9 cellular contexts compared by ENCODE assay signal in genomic region chr17:7626307-7626706, GRCh38. TPM values are rescaled to one million over a fixed set of nuclear protein-coding genes. Genes with fewer than 3 reads are reported as not detected.
DNase-seq lines count a peak whose midpoint lies in the region; ATAC-seq, FAIRE-seq and TF ChIP-seq lines count a peak whose summit lies in the region.
"Had no signal": no experiment of that assay in that cellular context is flagged by ENCODE, and none has a peak within 500 bp of the region (broad histone marks: within the 10 kb centered on the region; RNA-seq: fewer than 3 reads in every experiment).

No MANE protein-coding gene starts in this region.

- H3K36me3 Mint-ChIP-seq in activated T-cell treated with anti-CD3 and anti-CD28 coated beads, Interleukin-2, amount 50 U/mL, for 24 hours (ENCODE audit: low read depth), result peaks cover 3% of the 10 kb centered on the region
- no peaks in the 10 kb centered on the region for H3K36me3 Mint-ChIP-seq in activated naive CD8-positive, alpha-beta T cell treated with anti-CD3 and anti-CD28 coated beads for 36 hours

- peak overlapping the region; percentile 85 for H3K4me3 Mint-ChIP-seq in activated T-cell treated with anti-CD3 and anti-CD28 coated beads, Interleukin-2, amount 50 U/mL, for 24 hours
- H3K4me3 Mint-ChIP-seq in activated naive CD8-positive, alpha-beta T cell treated with anti-CD3 and anti-CD28 coated beads for 36 hours, result peak overlapping the region; percentile 92
- H3K4me3 Mint-ChIP-seq in stimulated activated naive CD8-positive, alpha-beta T cell treated with anti-CD3 and anti-CD28 coated beads, Interleukin-15, amount 100 ng/mL, for 72 hours, result peak overlapping the region; percentile 98 to 99

- FAIRE-seq in keratinocyte (lab: Jason Lieb, UNC), result no peak

- no peaks in the 10 kb centered on the region for H4K20me1 ChIP-seq in keratinocyte (ENCODE audit: control insufficient read depth, extremely low read depth, insufficient read depth, low read length)

- peaks cover 2% of the 10 kb centered on the region for H3K79me2 ChIP-seq in keratinocyte (ENCODE audit: control insufficient read depth, insufficient read depth, low read length)

- H3K27me3 Mint-ChIP-seq in activated T-cell treated with anti-CD3 and anti-CD28 coated beads, Interleukin-2, amount 50 U/mL, for 24 hours, result no peaks in the 10 kb centered on the region
- H3K27me3 Mint-ChIP-seq in activated naive CD8-positive, alpha-beta T cell treated with anti-CD3 and anti-CD28 coated beads for 36 hours, result no peaks in the 10 kb centered on the region
- H3K27me3 Mint-ChIP-seq in stimulated activated naive CD8-positive, alpha-beta T cell treated with anti-CD3 and anti-CD28 coated beads, Interleukin-15, amount 100 ng/mL, for 72 hours, result no peaks in the 10 kb centered on the region

- H3K4me1 ChIP-seq in keratinocyte (ENCODE audit: control insufficient read depth, extremely low read depth, insufficient read depth, low read length), result peaks cover 3% of the 10 kb centered on the region

- H3K27ac Mint-ChIP-seq in activated T-cell treated with anti-CD3 and anti-CD28 coated beads, Interleukin-2, amount 50 U/mL, for 24 hours, result no peak overlapping the region
- no peak overlapping the region for H3K27ac Mint-ChIP-seq in activated naive CD8-positive, alpha-beta T cell treated with anti-CD3 and anti-CD28 coated beads for 36 hours
- H3K27ac Mint-ChIP-seq in stimulated activated naive CD8-positive, alpha-beta T cell treated with anti-CD3 and anti-CD28 coated beads, Interleukin-15, amount 100 ng/mL, for 72 hours, result no peak overlapping the region

- no peaks in the 10 kb centered on the region for H3K36me3 ChIP-seq in keratinocyte (ENCODE audit: control insufficient read depth in 2 of 2, extremely low read depth in 1 of 2, insufficient read depth in 2 of 2, low read length in 2 of 2)

- H3K9ac ChIP-seq in keratinocyte (ENCODE audit: control insufficient read depth, extremely low read depth, insufficient read depth, low read length), result no peak overlapping the region

- no peaks in the 10 kb centered on the region for H3K27me3 ChIP-seq in keratinocyte (ENCODE audit: control insufficient read depth, extremely low read depth, insufficient read depth, low read length)

- H3K4me2 ChIP-seq in keratinocyte (ENCODE audit: control insufficient read depth, extremely low read depth, insufficient read depth, low read depth, low read length), result peak overlapping the region; percentile 97

- TF ChIP-seq CTCF in keratinocyte (optimal IDR thresholded peaks at IDR 0.05 in 1 of 3, IDR thresholded peaks at IDR 0.05 in 1 of 3, conservative IDR thresholded peaks at IDR 0.05 in 1 of 3; ENCODE audit: extremely low read depth in 1 of 3, insufficient read depth in 2 of 3, low read length in 3 of 3), result no peak

- H3K4me3 ChIP-seq in keratinocyte (ENCODE audit: control insufficient read depth in 2 of 3, extremely low read depth in 1 of 3, insufficient read depth in 2 of 3, low read depth in 1 of 3, low read length in 3 of 3), result no peak overlapping the region

- H3K9me3 ChIP-seq in keratinocyte (ENCODE audit: control insufficient read depth, low read depth, low read length), result no peaks in the 10 kb centered on the region

- no peak for ATAC-seq in stimulated activated naive CD8-positive, alpha-beta T cell treated with anti-CD3 and anti-CD28 coated beads, Interleukin-15, amount 100 ng/mL, for 72 hours
- ATAC-seq in HG03354 (IDR thresholded peaks at IDR 0.05; ENCODE audit: poor library complexity, severe bottlenecking, unreplicated experiment), result no peak

- no peak overlapping the region for H3K27ac ChIP-seq in keratinocyte (ENCODE audit: control insufficient read depth, insufficient read depth, low read length)

- DNase-seq in activated T-cell treated with anti-CD3 and anti-CD28 coated beads, Interleukin-2, amount 50 U/mL, for 24 hours, result no peak
- DNase-seq in activated T-cell treated with anti-CD3 and anti-CD28 coated beads for 4 hours (no peak), keratinocyte (ENCODE audit: low read depth, low spot score) (no peak), A172 (ENCODE audit: low spot score) (no peak), SW 1271 (lab: John Stamatoyannopoulos, UW) (no peak)
- DNase-seq in activated naive CD8-positive, alpha-beta T cell treated with anti-CD3 and anti-CD28 coated beads for 36 hours, result no peak
- DNase-seq in stimulated activated naive CD8-positive, alpha-beta T cell treated with anti-CD3 and anti-CD28 coated beads, Interleukin-15, amount 100 ng/mL, for 72 hours, result no peak
- DNase-seq: amniotic stem cell had no signal

- no peaks in the 10 kb centered on the region for H3K9me1 ChIP-seq in keratinocyte (ENCODE audit: control insufficient read depth, extremely low read depth, insufficient read depth, low read length)

- peaks cover 13% of the 10 kb centered on the region for H3K4me1 Mint-ChIP-seq in activated T-cell treated with anti-CD3 and anti-CD28 coated beads, Interleukin-2, amount 50 U/mL, for 24 hours (ENCODE audit: low read depth)
- H3K4me1 Mint-ChIP-seq in activated naive CD8-positive, alpha-beta T cell treated with anti-CD3 and anti-CD28 coated beads for 36 hours, result peaks cover 13% of the 10 kb centered on the region
- peaks cover 16% of the 10 kb centered on the region for H3K4me1 Mint-ChIP-seq in stimulated activated naive CD8-positive, alpha-beta T cell treated with anti-CD3 and anti-CD28 coated beads, Interleukin-15, amount 100 ng/mL, for 72 hours

- no peaks in the 10 kb centered on the region for H3K9me3 Mint-ChIP-seq in activated T-cell treated with anti-CD3 and anti-CD28 coated beads, Interleukin-2, amount 50 U/mL, for 24 hours
- H3K9me3 Mint-ChIP-seq in activated naive CD8-positive, alpha-beta T cell treated with anti-CD3 and anti-CD28 coated beads for 36 hours, result no peaks in the 10 kb centered on the region
- no peaks in the 10 kb centered on the region for H3K9me3 Mint-ChIP-seq in stimulated activated naive CD8-positive, alpha-beta T cell treated with anti-CD3 and anti-CD28 coated beads, Interleukin-15, amount 100 ng/mL, for 72 hours

- dilution Hi-C loops in keratinocyte (cut with MboI; ENCODE audit: extremely low pct_ligation_motif_present, low sequenced_read_pairs), result no loop called here

- no peak overlapping the region for H2AFZ ChIP-seq in keratinocyte (ENCODE audit: control insufficient read depth, low read length)

RNA-seq across cellular contexts. Expression of gene SAT2, which starts 1.3 kb away (rescaled TPM):
- total RNA-seq in activated naive CD8-positive, alpha-beta T cell treated with anti-CD3 and anti-CD28 coated beads for 36 hours, result 10 to 100 TPM; 15.4 to 15.5 TPM
- polyA plus RNA-seq in keratinocyte, result 23.5 to 26.9 TPM (median 25.8 TPM) in 3 replicates
- polyA plus RNA-seq in keratinocyte (2011; ENCODE audit: low read depth), result 43.2 TPM
- 20.9 and 25.2 TPM in 2 replicates for polyA plus RNA-seq in keratinocyte (2011; cell fraction: cytosol; rRNA removed)
- polyA plus RNA-seq in keratinocyte (2011; cell fraction: nucleus; rRNA removed), result 37.4 and 39.0 TPM in 2 replicates
- polyA plus RNA-seq in keratinocyte (2012; ENCODE audit: low replicate concordance), result 41.1 and 68.2 TPM in 2 replicates
- polyA minus RNA-seq in keratinocyte, result 6.8 to 8.1 TPM (median 7.4 TPM) in 3 replicates
- 7.1 TPM for polyA minus RNA-seq in keratinocyte (2011; cell fraction: cytosol; rRNA and poly(A)+ RNA removed)
- polyA minus RNA-seq in keratinocyte (2011; cell fraction: nucleus; rRNA and poly(A)+ RNA removed), result 3.7 and 5.3 TPM in 2 replicates
- 64.0 and 77.4 TPM in 2 replicates for total RNA-seq in A172 (2014; rRNA removed; shearing (Covaris generic))

RNA-seq across cellular contexts. Expression of gene SHBG, which starts 3.6 kb away (rescaled TPM):
- total RNA-seq in activated naive CD8-positive, alpha-beta T cell treated with anti-CD3 and anti-CD28 coated beads for 36 hours, result not detected
- polyA plus RNA-seq in keratinocyte, result 0.14 to 0.44 TPM (median 0.23 TPM) in 3 replicates
- not detected for polyA plus RNA-seq in keratinocyte (2011; ENCODE audit: low read depth)
- polyA plus RNA-seq in keratinocyte (2011; cell fraction: cytosol; rRNA removed), result 0.12 and 0.17 TPM in 2 replicates
- 0.17 and 0.41 TPM in 2 replicates for polyA plus RNA-seq in keratinocyte (2011; cell fraction: nucleus; rRNA removed)
- 0.27 and 0.28 TPM in 2 replicates for polyA plus RNA-seq in keratinocyte (2012; ENCODE audit: low replicate concordance)
- polyA minus RNA-seq in keratinocyte, result not detected in 3 replicates
- polyA minus RNA-seq in keratinocyte (2011; cell fraction: cytosol; rRNA and poly(A)+ RNA removed), result not detected
- 0.63 TPM in 1 of 2 replicates, not detected in the other for polyA minus RNA-seq in keratinocyte (2011; cell fraction: nucleus; rRNA and poly(A)+ RNA removed)
- 2.8 TPM in 1 of 2 replicates, not detected in the other for total RNA-seq in A172 (2014; rRNA removed; shearing (Covaris generic))

RNA-seq across cellular contexts. Expression of gene FXR2, which starts 11.6 kb away (rescaled TPM):
- total RNA-seq in activated naive CD8-positive, alpha-beta T cell treated with anti-CD3 and anti-CD28 coated beads for 36 hours, result 10 to 100 TPM; 35.5 to 37.0 TPM
- polyA plus RNA-seq in keratinocyte, result 30.6 to 44.3 TPM (median 32.2 TPM) in 3 replicates
- 18.0 TPM for polyA plus RNA-seq in keratinocyte (2011; ENCODE audit: low read depth)
- polyA plus RNA-seq in keratinocyte (2011; cell fraction: cytosol; rRNA removed), result 30.5 and 40.9 TPM in 2 replicates
- polyA plus RNA-seq in keratinocyte (2011; cell fraction: nucleus; rRNA removed), result 54.7 and 71.5 TPM in 2 replicates
- polyA plus RNA-seq in keratinocyte (2012; ENCODE audit: low replicate concordance), result 27.7 and 31.6 TPM in 2 replicates
- 30.3 to 82.2 TPM (median 47.0 TPM) in 3 replicates for polyA minus RNA-seq in keratinocyte
- 51.0 TPM for polyA minus RNA-seq in keratinocyte (2011; cell fraction: cytosol; rRNA and poly(A)+ RNA removed)
- polyA minus RNA-seq in keratinocyte (2011; cell fraction: nucleus; rRNA and poly(A)+ RNA removed), result 21.5 and 22.6 TPM in 2 replicates
- total RNA-seq in A172 (2014; rRNA removed; shearing (Covaris generic)), result 61.1 and 76.5 TPM in 2 replicates

RNA-seq across cellular contexts. Expression of gene ATP1B2, which starts 24.4 kb away (rescaled TPM):
- under 1 TPM in 1 of 2 experiments, not detected in 1; 0.10 TPM for total RNA-seq in activated naive CD8-positive, alpha-beta T cell treated with anti-CD3 and anti-CD28 coated beads for 36 hours
- polyA plus RNA-seq in keratinocyte, result not detected in 3 replicates
- polyA plus RNA-seq in keratinocyte (2011; ENCODE audit: low read depth), result not detected
- polyA plus RNA-seq in keratinocyte (2011; cell fraction: cytosol; rRNA removed), result not detected in 2 replicates
- not detected in 2 replicates for polyA plus RNA-seq in keratinocyte (2011; cell fraction: nucleus; rRNA removed)
- not detected in 2 replicates for polyA plus RNA-seq in keratinocyte (2012; ENCODE audit: low replicate concordance)
- polyA minus RNA-seq in keratinocyte, result not detected in 3 replicates
- not detected for polyA minus RNA-seq in keratinocyte (2011; cell fraction: cytosol; rRNA and poly(A)+ RNA removed)
- polyA minus RNA-seq in keratinocyte (2011; cell fraction: nucleus; rRNA and poly(A)+ RNA removed), result not detected in 2 replicates
- total RNA-seq in A172 (2014; rRNA removed; shearing (Covaris generic)), result not detected in 2 replicates

RNA-seq across cellular contexts. Expression of gene SOX15, which starts 36.4 kb away (rescaled TPM):
- total RNA-seq in activated naive CD8-positive, alpha-beta T cell treated with anti-CD3 and anti-CD28 coated beads for 36 hours, result under 1 TPM; 0.28 to 0.35 TPM
- 85.7 to 111 TPM (median 86.2 TPM) in 3 replicates for polyA plus RNA-seq in keratinocyte
- 21.8 TPM for polyA plus RNA-seq in keratinocyte (2011; ENCODE audit: low read depth)
- 60.4 and 130 TPM in 2 replicates for polyA plus RNA-seq in keratinocyte (2011; cell fraction: cytosol; rRNA removed)
- 100.0 and 127 TPM in 2 replicates for polyA plus RNA-seq in keratinocyte (2011; cell fraction: nucleus; rRNA removed)
- 93.4 and 183 TPM in 2 replicates for polyA plus RNA-seq in keratinocyte (2012; ENCODE audit: low replicate concordance)
- polyA minus RNA-seq in keratinocyte, result 38.9 to 110 TPM (median 44.2 TPM) in 3 replicates
- polyA minus RNA-seq in keratinocyte (2011; cell fraction: cytosol; rRNA and poly(A)+ RNA removed), result 177 TPM
- polyA minus RNA-seq in keratinocyte (2011; cell fraction: nucleus; rRNA and poly(A)+ RNA removed), result 83.3 and 86.1 TPM in 2 replicates
- 2.0 and 7.2 TPM in 2 replicates for total RNA-seq in A172 (2014; rRNA removed; shearing (Covaris generic))
